ENCODE assay signal across 8 cellular contexts in genomic region chr3:53161345-53161819, GRCh38. TPM values are rescaled to one million over a fixed set of nuclear protein-coding genes. Genes with fewer than 3 reads are reported as not detected.
A peak's percentile ranks its signal among the peaks of the same experiment; 100 is the strongest.
DNase-seq lines count a peak whose midpoint lies in the region; ATAC-seq and TF ChIP-seq lines count a peak whose summit lies in the region.

No MANE protein-coding gene starts in this region.

- no peaks in the 10 kb centered on the region for H3K9me3 ChIP-seq in CD4-positive, alpha-beta T cell (ENCODE audit: control insufficient read depth, low read length)
- H3K9me3 ChIP-seq in IMR-90 (ENCODE audit: control insufficient read depth, insufficient read depth, low read length): no peaks in the 10 kb centered on the region
- no peaks in the 10 kb centered on the region for H3K9me3 ChIP-seq in adrenal gland (replicated peaks in 1 of 3)
- H3K9me3 ChIP-seq in iPS-20b (ENCODE audit: insufficient read depth, low read depth, low read length): no peaks in the 10 kb centered on the region

- H3K79me1 ChIP-seq in IMR-90 (ENCODE audit: low read depth in 1 of 2, low read length in 2 of 2): peaks cover 12 to 34% of the 10 kb centered on the region in 2 experiments; a peak in 3 of 4 replicates

- peak overlapping the region; percentile 74; the same call in 1 of the 2 replicates for H3K14ac ChIP-seq in IMR-90 (replicated peaks; ENCODE audit: low read depth, low read length)

- H3K9ac ChIP-seq in IMR-90 (ENCODE audit: low read depth, low read length) (peak overlapping the region; percentile 83), iPS-20b (ENCODE audit: low read depth, low read length) (peak overlapping the region; percentile 37; the same call in 1 of the 2 replicates)

- CTCF ChIA-PET in CD4-positive, alpha-beta T cell (lab: Charles Lee): interaction anchor here (0.6 to 1.9 kb wide), 3 partner anchors 27 to 199 kb away, joined by 3 to 12 read pairs (median 8); no protein-coding TSS in a partner anchor
- CTCF ChIA-PET in IMR-90 (lab: Yijun Ruan, JAX): no interaction called here

- H3K18ac ChIP-seq in IMR-90 (ENCODE audit: low read depth, low read length): peak overlapping the region; percentile 1; the same call in 1 of the 2 replicates

- H3K9me3 Mint-ChIP-seq in CD4-positive, alpha-beta T cell: no peaks in the 10 kb centered on the region
- no peaks in the 10 kb centered on the region for H3K9me3 Mint-ChIP-seq in stimulated activated naive CD8-positive, alpha-beta T cell treated with anti-CD3 and anti-CD28 coated beads, Interleukin-15, Interleukin-2, amounts not matched to agents 100 ng/mL and 50 ng/mL, for 24 hours

- H2BK20ac ChIP-seq in IMR-90 (ENCODE audit: low read depth, low read length): no peak overlapping the region

- no peak for TF ChIP-seq POLR2A in IMR-90 (IDR thresholded peaks at IDR 0.05; ENCODE audit: low read depth, low read length)
- no peak for TF ChIP-seq POLR2A in adrenal gland (IDR thresholded peaks at IDR 0.05)

- H4K8ac ChIP-seq in IMR-90 (ENCODE audit: low read depth in 2 of 2, low read length in 2 of 2): peak overlapping the region in 1 of 2 experiments; percentile 61; a peak in 1 of 4 replicates

- peak overlapping the region; percentile 57 for H3K4me2 ChIP-seq in IMR-90 (ENCODE audit: low read depth, low read length)

- H3K4me3 Mint-ChIP-seq in CD4-positive, alpha-beta T cell: peak overlapping the region; percentile 90
- H3K4me3 Mint-ChIP-seq in stimulated activated naive CD8-positive, alpha-beta T cell treated with anti-CD3 and anti-CD28 coated beads, Interleukin-15, Interleukin-2, amounts not matched to agents 100 ng/mL and 50 ng/mL, for 24 hours: peak overlapping the region; percentile 88

- no TSS peak for BruUV-seq in IMR-90 (replicated peaks; lab: Mats Ljungman, UMichigan)

- H3K36me3 Mint-ChIP-seq in CD4-positive, alpha-beta T cell (ENCODE audit: low read depth): no peaks in the 10 kb centered on the region
- H3K36me3 Mint-ChIP-seq in stimulated activated naive CD8-positive, alpha-beta T cell treated with anti-CD3 and anti-CD28 coated beads, Interleukin-15, Interleukin-2, amounts not matched to agents 100 ng/mL and 50 ng/mL, for 24 hours (ENCODE audit: low read depth): no peaks in the 10 kb centered on the region

- H3K27ac ChIP-seq in CD4-positive, alpha-beta T cell (ENCODE audit: low read depth, low read length): peak overlapping the region; percentile 47
- peak overlapping the region; percentile 51; the same call in 1 of the 2 replicates for H3K27ac ChIP-seq in IMR-90 (ENCODE audit: insufficient read depth, low read length)
- peak overlapping the region; percentile 22 to 99 (median 79) for H3K27ac ChIP-seq in adrenal gland
- no peak overlapping the region for H3K27ac ChIP-seq in iPS-20b (ENCODE audit: low read length)

- peak overlapping the region; percentile 88 for H3K23ac ChIP-seq in IMR-90 (ENCODE audit: low read depth, low read length)

- 2% methylated on average over 13 of the region's 60 CpGs; no CpG with 5 or more reads in 1 of the 2 experiments for WGBS in IMR-90 (ENCODE audit: extremely low coverage in 2 of 2, insufficient read length in 1 of 2), 2 experiments
- 0 to 1% (median 1%) methylated on average over 17 to 60 of the region's 60 CpGs for WGBS in adrenal gland, 4 donors

- no peak overlapping the region; the same call in 1 of the 2 replicates for H3K56ac ChIP-seq in IMR-90 (ENCODE audit: extremely low read depth, insufficient read depth, low read length)

- H2BK15ac ChIP-seq in IMR-90 (ENCODE audit: low read depth, low read length): no peak overlapping the region

- H3K4me3 ChIP-seq in IMR-90 (ENCODE audit: insufficient read depth, low read depth, low read length) (peak overlapping the region; percentile 99), adrenal gland (peak overlapping the region; percentile 53 to 99 (median 68)), iPS-20b (ENCODE audit: low read length) (peak overlapping the region; percentile 76)

- H3K27ac Mint-ChIP-seq in CD4-positive, alpha-beta T cell: peak overlapping the region; percentile 79
- peak overlapping the region; percentile 71 for H3K27ac Mint-ChIP-seq in stimulated activated naive CD8-positive, alpha-beta T cell treated with anti-CD3 and anti-CD28 coated beads, Interleukin-15, Interleukin-2, amounts not matched to agents 100 ng/mL and 50 ng/mL, for 24 hours

- in situ Hi-C loops in IMR-90 (cut with MboI; ENCODE audit: low sequenced_read_pairs): no loop called here

- H2BK120ac ChIP-seq in IMR-90 (ENCODE audit: low read depth, low read length): peak overlapping the region; percentile 13; the same call in 1 of the 2 replicates

- H2AK5ac ChIP-seq in IMR-90 (ENCODE audit: low read depth, low read length): no peak overlapping the region

- ATAC-seq in CD4-positive, alpha-beta T cell (ENCODE audit: poor library complexity): no peak
- ATAC-seq in IMR-90 (ENCODE audit: low read depth): peak; percentile 25

- no peak overlapping the region for H4K91ac ChIP-seq in IMR-90 (ENCODE audit: insufficient read depth, low read depth, low read length)

- H3K4me1 ChIP-seq in IMR-90 (ENCODE audit: control insufficient read depth, insufficient read depth, low read length) (peaks cover 22% of the 10 kb centered on the region), adrenal gland (replicated peaks in 1 of 2) (peaks cover 43 to 73% of the 10 kb centered on the region in 2 donors), iPS-20b (ENCODE audit: insufficient read depth, low read length) (peaks cover 14% of the 10 kb centered on the region; the same call in 1 of the 2 replicates)

- H4K20me1 ChIP-seq in IMR-90 (ENCODE audit: insufficient read depth, low read length): peaks cover 9% of the 10 kb centered on the region; the same call in 1 of the 2 replicates

- H4K5ac ChIP-seq in IMR-90 (ENCODE audit: low read depth, low read length): peak overlapping the region; percentile 67; the same call in 1 of the 2 replicates

- peaks cover 14% of the 10 kb centered on the region for H3K9me1 ChIP-seq in IMR-90 (ENCODE audit: insufficient read depth, low read length)

- no peak for TF ChIP-seq RAD21 in IMR-90 (IDR thresholded peaks at IDR 0.05; ENCODE audit: low read length)

- peak in 2 of 10 experiments; percentile 7 to 10 for DNase-seq in CD4-positive, alpha-beta T cell
- peak; percentile 63 for DNase-seq in GM20000 (ENCODE audit: low spot score)
- DNase-seq in IMR-90: no peak
- no peak for DNase-seq in adrenal gland
- no peak for DNase-seq in anterior cingulate cortex (lab: John Stamatoyannopoulos, UW)
- no peak for DNase-seq in SHP77 treated with DMSO at 0.1 percent for 48 hours (lab: John Stamatoyannopoulos, UW)

- H3K27me3 ChIP-seq in CD4-positive, alpha-beta T cell (ENCODE audit: control insufficient read depth, insufficient read depth, low read length): peaks cover 11% of the 10 kb centered on the region
- H3K27me3 ChIP-seq in IMR-90 (ENCODE audit: control insufficient read depth, insufficient read depth, low read length) (peaks cover 14% of the 10 kb centered on the region), adrenal gland (no peaks in the 10 kb centered on the region), iPS-20b (ENCODE audit: insufficient read depth, low read length) (peaks cover 39% of the 10 kb centered on the region)

- peak overlapping the region; percentile 93 for H2AK9ac ChIP-seq in IMR-90 (replicated peaks; ENCODE audit: low read depth, low read length, poor library complexity)

- POLR2A ChIA-PET in CD4-positive, alpha-beta T cell (lab: Charles Lee): interaction anchor here (0.6 to 1.9 kb wide), 4 partner anchors 27 to 185 kb away, joined by 3 to 16 read pairs (median 7); partner anchors contain the start of genes RFT1 and SFMBT1
- POLR2A ChIA-PET in IMR-90 (lab: Charles Lee; ENCODE audit: unreplicated experiment): no interaction called here

- peak overlapping the region; percentile 3 for H2BK5ac ChIP-seq in IMR-90 (ENCODE audit: low read depth, low read length, poor library complexity, severe bottlenecking)

- dilution Hi-C loops in IMR-90 (cut with HindIII; ENCODE audit: low sequenced_read_pairs, unreplicated experiment): no loop called here

- H3K4me1 Mint-ChIP-seq in CD4-positive, alpha-beta T cell (ENCODE audit: low read depth): peaks cover 22% of the 10 kb centered on the region
- peaks cover 25% of the 10 kb centered on the region for H3K4me1 Mint-ChIP-seq in stimulated activated naive CD8-positive, alpha-beta T cell treated with anti-CD3 and anti-CD28 coated beads, Interleukin-15, Interleukin-2, amounts not matched to agents 100 ng/mL and 50 ng/mL, for 24 hours (ENCODE audit: low read depth)

- H3K36me3 ChIP-seq in IMR-90 (ENCODE audit: control insufficient read depth, insufficient read depth, low read length) (0 out of 2 replicates have a peak, but pooled peaks cover 1% of the 10 kb centered on the region), adrenal gland (replicated peaks in 1 of 2) (no peaks in the 10 kb centered on the region), iPS-20b (ENCODE audit: insufficient read depth, low read depth, low read length) (no peaks in the 10 kb centered on the region)

- no peaks in the 10 kb centered on the region for H3K27me3 Mint-ChIP-seq in CD4-positive, alpha-beta T cell
- peaks cover 12% of the 10 kb centered on the region for H3K27me3 Mint-ChIP-seq in stimulated activated naive CD8-positive, alpha-beta T cell treated with anti-CD3 and anti-CD28 coated beads, Interleukin-15, Interleukin-2, amounts not matched to agents 100 ng/mL and 50 ng/mL, for 24 hours

- peak overlapping the region; percentile 94 for H2AFZ ChIP-seq in IMR-90 (replicated peaks; ENCODE audit: low read length, poor library complexity)

- H3K4ac ChIP-seq in IMR-90 (ENCODE audit: low read depth, low read length): peak overlapping the region; percentile 71

- TF ChIP-seq CTCF in CD4-positive, alpha-beta T cell (IDR thresholded peaks at IDR 0.05): no peak
- TF ChIP-seq CTCF in GM20000 (IDR thresholded peaks at IDR 0.05; ENCODE audit: extremely low read depth, missing control alignments): no peak
- no peak for TF ChIP-seq CTCF in IMR-90 (conservative IDR thresholded peaks at IDR 0.05; ENCODE audit: low read depth, low read length)
- TF ChIP-seq CTCF in adrenal gland (IDR thresholded peaks at IDR 0.05): peak in 1 of 6 experiments; percentile 3

- intact Hi-C loops in CD4-positive, alpha-beta T cell (cut with DNase I, micrococcal nuclease): loop anchor here (5.0 to 10.0 kb wide), 2 partner anchors 36 to 183 kb away; partner anchors contain the start of gene DCP1A (in 1 of the 2)
- intact Hi-C loops in IMR-90 (cut with micrococcal nuclease) (loop anchor here (2.0 kb wide), 1 partner anchor 35 kb away; no protein-coding TSS in a partner anchor), adrenal gland (cut with DNase I) (loop anchor here in 1 of 2 donors (5.0 kb wide), 1 partner anchor 39 kb away; no protein-coding TSS in a partner anchor)

RNA-seq across cellular contexts. Expression of gene PRKCD, which starts 0.4 kb away (rescaled TPM):
- 10 to 100 TPM; 18.1 to 20.1 TPM for total RNA-seq in CD4-positive, alpha-beta T cell
- total RNA-seq in IMR-90 (2012; rRNA removed) (3.3 and 4.3 TPM in 2 replicates), adrenal gland (100 to 1,000 TPM in 1 of 8 donors, 10 to 100 TPM in 7; 25.8 to 156 (median 53.7) TPM)
- polyA plus RNA-seq in IMR-90 (2012; rRNA removed) (19.0 TPM in 2 replicates), adrenal gland (10 to 100 TPM; 34.7 to 78.7 (median 38.2) TPM)
- polyA plus RNA-seq in IMR-90 (2012; cell fraction: cytosol; rRNA removed): 17.1 and 19.0 TPM in 2 replicates
- polyA plus RNA-seq in IMR-90 (2012; cell fraction: nucleus; rRNA removed; ENCODE audit: low replicate concordance): 26.5 and 37.5 TPM in 2 replicates

RNA-seq across cellular contexts. Expression of gene RFT1, which starts 31.1 kb away (rescaled TPM):
- total RNA-seq in CD4-positive, alpha-beta T cell: 10 to 100 TPM in 1 of 2 experiments, 1 to 10 TPM in 1; 8.5 to 10.2 TPM
- total RNA-seq in IMR-90 (2012; rRNA removed) (23.5 and 28.6 TPM in 2 replicates), adrenal gland (10 to 100 TPM; 12.9 to 34.5 (median 22.9) TPM)
- polyA plus RNA-seq in IMR-90 (2012; rRNA removed) (11.6 and 14.5 TPM in 2 replicates), adrenal gland (10 to 100 TPM in 2 of 3 donors, 1 to 10 TPM in 1; 6.7 to 24.1 (median 13.0) TPM)
- 10.2 and 10.4 TPM in 2 replicates for polyA plus RNA-seq in IMR-90 (2012; cell fraction: cytosol; rRNA removed)
- 8.4 and 10.0 TPM in 2 replicates for polyA plus RNA-seq in IMR-90 (2012; cell fraction: nucleus; rRNA removed; ENCODE audit: low replicate concordance)
